Comparison of ENCODE assay signal across 10 cellular contexts in genomic region chr19:1453525-1454371, GRCh38. TPM values are rescaled to one million over a fixed set of nuclear protein-coding genes. Genes with fewer than 3 reads are reported as not detected.
DNase-seq lines count a peak whose midpoint lies in the region; ATAC-seq and TF ChIP-seq lines count a peak whose summit lies in the region.
"Had no signal": no experiment of that assay in that cellular context is flagged by ENCODE, and none has a peak within 500 bp of the region (broad histone marks: within the 10 kb centered on the region; RNA-seq: fewer than 3 reads in every experiment).

No MANE protein-coding gene starts in this region.

- peak; percentile 8 for TF ChIP-seq CTCF in foreskin keratinocyte (conservative IDR thresholded peaks at IDR 0.05)

- ATAC-seq in foreskin keratinocyte, result peak; percentile 16

- H3K4me1 ChIP-seq in foreskin keratinocyte, result no peaks in the 10 kb centered on the region

- H3K27ac ChIP-seq in foreskin keratinocyte (no peak overlapping the region), temporal lobe (ENCODE audit: low read depth, low read length) (peak overlapping the region; percentile 88)
- H3K27ac ChIP-seq: HL-60, neutrophil had no signal

- DNase-seq in NCI-H2029 (lab: John Stamatoyannopoulos, UW) (peak; percentile 47), NCI-H2029 treated with DMSO at 0.1 percent for 48 hours (lab: John Stamatoyannopoulos, UW) (no peak), SK-MEL-5 (ENCODE audit: low read depth, low spot score) (peak; percentile 78), foreskin keratinocyte (no peak), NCI-H128 (lab: John Stamatoyannopoulos, UW; ENCODE audit: unreplicated experiment) (no peak), ACHN (no peak)
- no peak for DNase-seq in activated CD4-positive, alpha-beta T cell treated with anti-CD3 and anti-CD28 coated beads for 1 hour

- peaks cover 85% of the 10 kb centered on the region for H3K27me3 ChIP-seq in foreskin keratinocyte

- in situ Hi-C loops in SK-MEL-5 (cut with HindIII; ENCODE audit: low pct_unique_long_range_greater_than_20kb, low sequenced_read_pairs) (no loop called here), ACHN (cut with HindIII; ENCODE audit: low pct_ligation_motif_present, low pct_unique_long_range_greater_than_20kb, low sequenced_read_pairs) (no loop called here)

RNA-seq across cellular contexts. Expression of gene APC2, which starts 3.8 kb away (rescaled TPM):
- 1.8 and 2.0 TPM in 2 replicates for total RNA-seq in SK-MEL-5 (2014; rRNA removed; shearing (Covaris generic))
- polyA plus RNA-seq in SK-MEL-5 (2015; cell fraction: cytosol; rRNA removed), result 3.5 and 4.2 TPM in 2 replicates
- polyA plus RNA-seq in SK-MEL-5 (2015; cell fraction: nucleus; rRNA removed), result 0.99 and 3.1 TPM in 2 replicates
- total RNA-seq in foreskin keratinocyte, result 0.07 and 0.10 TPM in 2 replicates
- 0.03 and 0.08 TPM in 2 replicates for polyA plus RNA-seq in foreskin keratinocyte
- total RNA-seq in temporal lobe, result 193 TPM

RNA-seq across cellular contexts. Expression of gene RPS15, which starts 15.6 kb away (rescaled TPM):
- total RNA-seq in SK-MEL-5 (2014; rRNA removed; shearing (Covaris generic)), result 1,300 and 1,363 TPM in 2 replicates
- polyA plus RNA-seq in SK-MEL-5 (2015; cell fraction: cytosol; rRNA removed), result 2,098 and 4,091 TPM in 2 replicates
- 241 and 356 TPM in 2 replicates for polyA plus RNA-seq in SK-MEL-5 (2015; cell fraction: nucleus; rRNA removed)
- total RNA-seq in foreskin keratinocyte, result 1,634 and 1,826 TPM in 2 replicates
- 2,421 and 2,717 TPM in 2 replicates for polyA plus RNA-seq in foreskin keratinocyte
- 418 TPM for total RNA-seq in temporal lobe

RNA-seq across cellular contexts. Expression of gene C19orf25, which starts 25.3 kb away (rescaled TPM):
- total RNA-seq in SK-MEL-5 (2014; rRNA removed; shearing (Covaris generic)), result 18.6 and 20.0 TPM in 2 replicates
- 65.0 and 66.1 TPM in 2 replicates for polyA plus RNA-seq in SK-MEL-5 (2015; cell fraction: cytosol; rRNA removed)
- 46.3 and 48.3 TPM in 2 replicates for polyA plus RNA-seq in SK-MEL-5 (2015; cell fraction: nucleus; rRNA removed)
- total RNA-seq in foreskin keratinocyte (29.5 and 34.9 TPM in 2 replicates), temporal lobe (13.5 TPM)
- 40.3 and 43.0 TPM in 2 replicates for polyA plus RNA-seq in foreskin keratinocyte

RNA-seq across cellular contexts. Expression of gene PCSK4, which starts 36.4 kb away (rescaled TPM):
- total RNA-seq in SK-MEL-5 (2014; rRNA removed; shearing (Covaris generic)), result 1.9 TPM in 2 replicates
- polyA plus RNA-seq in SK-MEL-5 (2015; cell fraction: cytosol; rRNA removed), result 0.42 and 3.1 TPM in 2 replicates
- 12.2 and 19.9 TPM in 2 replicates for polyA plus RNA-seq in SK-MEL-5 (2015; cell fraction: nucleus; rRNA removed)
- total RNA-seq in foreskin keratinocyte (0.78 and 0.92 TPM in 2 replicates), temporal lobe (2.2 TPM)
- polyA plus RNA-seq in foreskin keratinocyte, result 1.0 and 1.1 TPM in 2 replicates

RNA-seq across cellular contexts. Expression of gene REEP6, which starts 37.2 kb away (rescaled TPM):
- total RNA-seq in SK-MEL-5 (2014; rRNA removed; shearing (Covaris generic)), result 3.2 and 4.5 TPM in 2 replicates
- 20.9 and 23.9 TPM in 2 replicates for polyA plus RNA-seq in SK-MEL-5 (2015; cell fraction: cytosol; rRNA removed)
- 3.3 and 6.8 TPM in 2 replicates for polyA plus RNA-seq in SK-MEL-5 (2015; cell fraction: nucleus; rRNA removed)
- total RNA-seq in foreskin keratinocyte, result 1.1 and 1.4 TPM in 2 replicates
- 1.8 and 2.1 TPM in 2 replicates for polyA plus RNA-seq in foreskin keratinocyte
- total RNA-seq in temporal lobe, result 0.98 TPM

Comparison
In these comparisons a context has a peak if more than half of its experiments do, and no peak if none do; other contexts are left out.
1. DNase-seq: peak in NCI-H2029 (single experiment) and SK-MEL-5 (single experiment); none in NCI-H2029 treated with DMSO at 0.1 percent for 48 hours (single experiment), foreskin keratinocyte (0 of 2), NCI-H128 (single experiment), activated CD4-positive, alpha-beta T cell treated with anti-CD3 and anti-CD28 coated beads for 1 hour (single experiment) and ACHN (single experiment).
2. RNA of gene APC2, which starts 3.8 kb away (total RNA-seq): 193 TPM in temporal lobe (single experiment); 1.8 to 2.0 TPM in SK-MEL-5 and 0.07 to 0.10 TPM in foreskin keratinocyte; every median in the first group is over 10 times any median in the second.